8 cellular contexts compared by ENCODE assay signal in the genomic region with DNA sequence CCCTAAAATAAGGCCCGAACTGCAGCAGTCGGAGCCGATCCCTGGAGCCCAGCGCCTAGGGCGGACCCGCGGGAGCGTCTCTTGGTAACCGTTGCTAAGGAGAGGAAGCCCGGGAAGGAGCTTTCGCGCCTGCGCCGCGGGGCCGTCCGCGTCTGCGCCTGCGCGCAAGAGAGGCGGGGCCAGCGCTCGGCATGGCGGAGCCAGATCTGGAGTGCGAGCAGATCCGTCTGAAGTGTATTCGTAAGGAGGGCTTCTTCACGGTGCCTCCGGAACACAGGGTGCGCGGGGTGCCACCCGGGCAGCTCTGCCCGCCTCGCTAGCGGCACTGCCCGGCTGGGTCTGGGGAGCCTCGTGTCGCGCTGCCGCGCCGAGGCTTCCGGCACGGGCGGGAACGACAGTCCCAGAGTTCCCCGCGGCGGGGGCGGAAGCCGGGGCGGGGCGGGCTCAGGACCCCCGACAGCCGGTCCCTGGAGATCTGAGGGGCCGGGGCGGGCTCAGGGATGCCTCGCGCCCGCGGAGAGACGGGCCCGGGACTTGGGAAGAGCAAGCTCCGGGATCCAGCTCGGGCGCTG. TPM values are rescaled to one million over a fixed set of nuclear protein-coding genes. Genes with fewer than 3 reads are reported as not detected.
A peak's percentile ranks its signal among the peaks of the same experiment; 100 is the strongest.
DNase-seq lines count a peak whose midpoint lies in the region; ATAC-seq and TF ChIP-seq lines count a peak whose summit lies in the region.

A gene with protein sequence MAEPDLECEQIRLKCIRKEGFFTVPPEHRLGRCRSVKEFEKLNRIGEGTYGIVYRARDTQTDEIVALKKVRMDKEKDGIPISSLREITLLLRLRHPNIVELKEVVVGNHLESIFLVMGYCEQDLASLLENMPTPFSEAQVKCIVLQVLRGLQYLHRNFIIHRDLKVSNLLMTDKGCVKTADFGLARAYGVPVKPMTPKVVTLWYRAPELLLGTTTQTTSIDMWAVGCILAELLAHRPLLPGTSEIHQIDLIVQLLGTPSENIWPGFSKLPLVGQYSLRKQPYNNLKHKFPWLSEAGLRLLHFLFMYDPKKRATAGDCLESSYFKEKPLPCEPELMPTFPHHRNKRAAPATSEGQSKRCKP (plus strand): TSS at position 170 of the 572 bp plus-strand sequence. CDS start 22 bp downstream, at position 192.

- peak; percentile 92 for TF ChIP-seq POLR2A in GM19099 (IDR thresholded peaks at IDR 0.05; ENCODE audit: extremely low read depth, insufficient read length, low read depth)

- peaks cover 0 to 24% of the 10 kb centered on the region in 2 donors for H3K36me3 ChIP-seq in left lung

- intact Hi-C loops in left lung (cut with DNase I): loop anchor here in 1 of 2 donors (10.0 kb wide), 1 partner anchor 58 kb away; no protein-coding TSS in a partner anchor

- DNase-seq in Ammon's horn (ENCODE audit: low spot score): peak; percentile 86
- peak; percentile 42 to 92 for DNase-seq in NCI-H526 (lab: John Stamatoyannopoulos, UW)
- DNase-seq in activated CD4-positive, alpha-beta T cell treated with anti-CD3 and anti-CD28 coated beads, Interleukin-2, amount 50 U/mL, for 24 hours (ENCODE audit: low read depth in 1 of 2, low spot score in 1 of 2): peak; percentile 85 to 92
- peak; percentile 82 for DNase-seq in dedifferentiated amniotic fluid mesenchymal stem cell (ENCODE audit: extremely low spot score)
- peak; percentile 89 to 97 for DNase-seq in left lung
- DNase-seq in stimulated activated CD4-positive, alpha-beta T cell treated with anti-CD3 and anti-CD28 coated beads, Interleukin-2, amount 100 ng/mL, for 48 hours: peak; percentile 94

- TF ChIP-seq CTCF in left lung (IDR thresholded peaks at IDR 0.05): no peak

- no peaks in the 10 kb centered on the region for H3K27me3 ChIP-seq in left lung

- no peaks in the 10 kb centered on the region for H3K9me3 ChIP-seq in left lung

- peak within 1 kb of the TSS; percentile 80 to 82 for H3K27ac ChIP-seq in left lung

- H3K4me3 ChIP-seq in left lung: peak within 1 kb of the TSS; percentile 71 to 97

- ATAC-seq in HG03378 (IDR thresholded peaks at IDR 0.05; ENCODE audit: unreplicated experiment): peak; percentile 72
- ATAC-seq in left lung: peak; percentile 92

- peaks cover 8 to 13% of the 10 kb centered on the region in 2 donors for H3K4me1 ChIP-seq in left lung

RNA-seq across cellular contexts. Expression of the gene that starts here (rescaled TPM):
- total RNA-seq in left lung: 10 to 100 TPM; 74.8 to 93.1 TPM

Comparison
In these comparisons a context has a peak if more than half of its experiments do, and no peak if none do; other contexts are left out.
1. Peak in every context shown above with its lines: DNase-seq, ATAC-seq, H3K4me3 ChIP-seq and H3K27ac ChIP-seq.